In genomic region chr18:78632111-78632541, GRCh38 we compare ENCODE assay signal across 16 cellular contexts.
A peak's percentile ranks its signal among the peaks of the same experiment; 100 is the strongest.
DNase-seq lines count a peak whose midpoint lies in the region; ATAC-seq and TF ChIP-seq lines count a peak whose summit lies in the region.
"Had no signal": no experiment of that assay in that cellular context is flagged by ENCODE, and none has a peak within 500 bp of the region (broad histone marks: within the 10 kb centered on the region; RNA-seq: fewer than 3 reads in every experiment).

No MANE protein-coding gene starts in this region.

- no peak overlapping the region for H3K27ac ChIP-seq in prostate gland
- H3K27ac ChIP-seq: 22Rv1, body of pancreas, ovary, upper lobe of right lung had no signal

- no peaks in the 10 kb centered on the region for H3K4me1 ChIP-seq in prostate gland (replicated peaks)
- H3K4me1 ChIP-seq: body of pancreas, upper lobe of right lung had no signal

- H3K4me3 ChIP-seq in NB4 (ENCODE audit: low read depth, low read length) (no peak overlapping the region), lower leg skin (ENCODE audit: low read depth, poor library complexity, severe bottlenecking) (no peak overlapping the region), prostate gland (no peak overlapping the region)
- H3K4me3 ChIP-seq: body of pancreas, ovary, upper lobe of right lung had no signal

- WGBS in lower leg skin, 2 donors, result 36 to 41% methylated on average over 11 of the region's 11 CpGs
- 81% methylated on average over 11 of the region's 11 CpGs for WGBS in prostate gland

- DNase-seq in NK-92 treated with Interleukin-12 subunit alpha and Interleukin-12 subunit beta, amount 100 ng/mL, for 24 hours (lab: John Stamatoyannopoulos, UW), result peak; percentile 59
- no peak for DNase-seq in NK-92 (lab: John Stamatoyannopoulos, UW; ENCODE audit: unreplicated experiment)
- DNase-seq in NB4 (ENCODE audit: low read depth), result peak; percentile 51
- DNase-seq in activated naive CD8-positive, alpha-beta T cell treated with anti-CD3 and anti-CD28 coated beads, Interleukin-2, amount 50 U/mL, for 24 hours, result no peak
- DNase-seq in lower leg skin (ENCODE audit: low spot score in 2 of 2), result peak; percentile 32 to 59
- no peak for DNase-seq in prostate gland (ENCODE audit: low spot score)
- DNase-seq: activated CD8-positive, alpha-beta memory T cell treated with anti-CD3 and anti-CD28 coated beads, Interleukin-2, amount 50 U/mL, for 4 hours; body of pancreas; NCI-H1092; NCI-H446; ovary; SHP77; upper lobe of right lung had no signal

- ATAC-seq in activated naive CD8-positive, alpha-beta T cell treated with anti-CD3 and anti-CD28 coated beads, Interleukin-2, amount 50 U/mL, for 24 hours, result peak; percentile 38
- ATAC-seq in SK-N-SH treated with all-trans-retinoic acid at 6 μM for 48 hours, result no peak
- ATAC-seq in GM19324 (IDR thresholded peaks at IDR 0.05; ENCODE audit: low FRiP score, unreplicated experiment), result no peak
- ATAC-seq: body of pancreas, upper lobe of right lung had no signal

- H3K4me1 Mint-ChIP-seq in activated naive CD8-positive, alpha-beta T cell treated with anti-CD3 and anti-CD28 coated beads, Interleukin-2, amount 50 U/mL, for 24 hours, result peaks cover 7% of the 10 kb centered on the region

- H3K27me3 ChIP-seq in prostate gland (replicated peaks; ENCODE audit: insufficient read depth), result peaks cover 4% of the 10 kb centered on the region
- H3K27me3 ChIP-seq: body of pancreas, ovary, upper lobe of right lung had no signal

- no peaks in the 10 kb centered on the region for H3K36me3 ChIP-seq in prostate gland
- H3K36me3 ChIP-seq: ovary, upper lobe of right lung had no signal

- H3K9me3 ChIP-seq in prostate gland, result no peaks in the 10 kb centered on the region
- H3K9me3 ChIP-seq: body of pancreas, ovary, upper lobe of right lung had no signal

- no peaks in the 10 kb centered on the region for H3K36me3 Mint-ChIP-seq in activated naive CD8-positive, alpha-beta T cell treated with anti-CD3 and anti-CD28 coated beads, Interleukin-2, amount 50 U/mL, for 24 hours (ENCODE audit: low read depth)

- H3K27me3 Mint-ChIP-seq in activated naive CD8-positive, alpha-beta T cell treated with anti-CD3 and anti-CD28 coated beads, Interleukin-2, amount 50 U/mL, for 24 hours, result no peaks in the 10 kb centered on the region

- peaks cover 17% of the 10 kb centered on the region for H3K9me3 Mint-ChIP-seq in activated naive CD8-positive, alpha-beta T cell treated with anti-CD3 and anti-CD28 coated beads, Interleukin-2, amount 50 U/mL, for 24 hours

- TF ChIP-seq CTCF in NB4 (IDR thresholded peaks at IDR 0.05; ENCODE audit: low read depth, low read length) (no peak), lower leg skin (IDR thresholded peaks at IDR 0.05) (no peak), prostate gland (IDR thresholded peaks at IDR 0.05) (no peak)

- H3K4me3 Mint-ChIP-seq in activated naive CD8-positive, alpha-beta T cell treated with anti-CD3 and anti-CD28 coated beads, Interleukin-2, amount 50 U/mL, for 24 hours, result no peak overlapping the region

- no peak overlapping the region for H3K27ac Mint-ChIP-seq in activated naive CD8-positive, alpha-beta T cell treated with anti-CD3 and anti-CD28 coated beads, Interleukin-2, amount 50 U/mL, for 24 hours

- no peak for TF ChIP-seq POLR2A in NB4 (IDR thresholded peaks at IDR 0.05; ENCODE audit: extremely low read depth, insufficient read length)
- no peak for TF ChIP-seq POLR2A in lower leg skin (IDR thresholded peaks at IDR 0.05)
- TF ChIP-seq POLR2A in prostate gland (IDR thresholded peaks at IDR 0.05), result no peak

- intact Hi-C loops in lower leg skin (cut with DNase I; ENCODE audit: low total_unique reads), result no loop called here
- intact Hi-C loops in prostate gland (cut with DNase I), result no loop called here

TF ChIP-seq in SK-N-SH treated with all-trans-retinoic acid at 6 μM for 48 hours, 23 proteins besides CTCF, POLR2A, EP300 and RAD21:
- TF ChIP-seq PATZ1 (CRISPR knock-in tag; IDR thresholded peaks at IDR 0.05; ENCODE audit: borderline replicate concordance) (no peak), RARB (CRISPR knock-in tag; IDR thresholded peaks at IDR 0.05) (no peak), CSDC2 (CRISPR knock-in tag; IDR thresholded peaks at IDR 0.05) (no peak), CREB5 (CRISPR knock-in tag; IDR thresholded peaks at IDR 0.05; ENCODE audit: low read depth) (no peak), POU6F1 (CRISPR knock-in tag; IDR thresholded peaks at IDR 0.05; ENCODE audit: borderline replicate concordance, low read depth) (no peak), ZC3H10 (CRISPR knock-in tag; IDR thresholded peaks at IDR 0.05) (no peak), TCF4 (CRISPR knock-in tag; IDR thresholded peaks at IDR 0.05; ENCODE audit: borderline replicate concordance) (no peak), ZFP30 (CRISPR knock-in tag; IDR thresholded peaks at IDR 0.05) (no peak), ESRRG (CRISPR knock-in tag; IDR thresholded peaks at IDR 0.05) (no peak), GLIS3 (CRISPR knock-in tag; IDR thresholded peaks at IDR 0.05) (no peak), TOX (CRISPR knock-in tag; IDR thresholded peaks at IDR 0.05; ENCODE audit: borderline replicate concordance) (no peak), SNAI2 (CRISPR knock-in tag; IDR thresholded peaks at IDR 0.05) (no peak)

Comparison
In these comparisons a context has a peak if more than half of its experiments do, and no peak if none do; other contexts are left out.
1. DNase-seq: peak in NK-92 treated with Interleukin-12 subunit alpha and Interleukin-12 subunit beta, amount 100 ng/mL, for 24 hours (single experiment), NB4 (single experiment) and lower leg skin (2 of 2); none in NK-92 (single experiment), activated naive CD8-positive, alpha-beta T cell treated with anti-CD3 and anti-CD28 coated beads, Interleukin-2, amount 50 U/mL, for 24 hours (single experiment) and prostate gland (single experiment).